Comparison of ENCODE assay signal across 16 cellular contexts in the genomic region with DNA sequence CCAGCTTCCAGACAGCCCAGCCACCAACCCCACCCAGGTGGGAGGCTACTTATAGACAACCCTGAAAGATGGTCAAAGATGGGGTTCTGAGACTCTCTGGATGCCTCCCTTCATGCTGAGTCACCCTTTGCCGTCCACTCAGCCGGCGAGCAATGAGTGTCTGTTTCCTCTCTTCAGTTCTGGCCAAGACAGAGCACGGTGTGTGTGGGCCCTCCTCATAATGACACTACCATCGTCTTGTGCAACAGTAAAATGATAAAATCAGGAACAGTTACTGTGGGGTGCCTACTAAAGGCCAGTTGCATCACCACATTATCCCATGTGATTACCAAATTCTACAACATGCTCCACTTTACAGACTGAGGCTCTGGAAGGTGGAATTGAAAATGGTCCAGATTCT. TPM values are rescaled to one million over a fixed set of nuclear protein-coding genes. Genes with fewer than 3 reads are reported as not detected.
A peak's percentile ranks its signal among the peaks of the same experiment; 100 is the strongest.
DNase-seq lines count a peak whose midpoint lies in the region; ATAC-seq and TF ChIP-seq lines count a peak whose summit lies in the region.
"Had no signal": no experiment of that assay in that cellular context is flagged by ENCODE, and none has a peak within 500 bp of the region (broad histone marks: within the 10 kb centered on the region; RNA-seq: fewer than 3 reads in every experiment).

No MANE protein-coding gene starts in this region.

- no peak overlapping the region for H3K4me2 ChIP-seq in IMR-90 (ENCODE audit: low read depth, low read length)
- H3K4me2 ChIP-seq: BLaER1 had no signal

- peak overlapping the region; percentile 2; the same call in 1 of the 2 replicates for H3K18ac ChIP-seq in IMR-90 (ENCODE audit: low read depth, low read length)

- peak; percentile 54; the same call in 1 of the 2 replicates for TF ChIP-seq POLR2A in IMR-90 (IDR thresholded peaks at IDR 0.05; ENCODE audit: low read depth, low read length)

- no peak overlapping the region for H3K4me3 ChIP-seq in AG04449 (ENCODE audit: low read depth, low read length)
- no peak overlapping the region for H3K4me3 ChIP-seq in IMR-90 (ENCODE audit: insufficient read depth, low read depth, low read length)
- H3K4me3 ChIP-seq in left lung, result no peak overlapping the region
- H3K4me3 ChIP-seq: BLaER1, colonic mucosa, upper lobe of left lung had no signal

- H3K36me3 ChIP-seq in IMR-90 (ENCODE audit: control insufficient read depth, insufficient read depth, low read length), result peaks cover 18% of the 10 kb centered on the region
- H3K36me3 ChIP-seq in left lung, result no peaks in the 10 kb centered on the region
- H3K36me3 ChIP-seq: BLaER1, colonic mucosa, upper lobe of left lung had no signal

- H2BK5ac ChIP-seq in IMR-90 (ENCODE audit: low read depth, low read length, poor library complexity, severe bottlenecking), result peak overlapping the region; percentile 89

- DNase-seq in AG04449 (ENCODE audit: low read depth, low spot score) (peak; percentile 91), IMR-90 (peak; percentile 93), amniotic epithelial cell (ENCODE audit: low read depth) (peak; percentile 99), left lung (peak in 1 of 2 donors; percentile 43), DMS53 treated with DMSO at 0.1 percent for 48 hours (lab: John Stamatoyannopoulos, UW; ENCODE audit: unreplicated experiment) (no peak)
- DNase-seq in activated naive CD4-positive, alpha-beta T cell (lab: John Stamatoyannopoulos, UW), result no peak
- DNase-seq: activated T-cell treated with anti-CD3 and anti-CD28 coated beads, Interleukin-2, amount 50 U/mL, for 72 hours; colonic mucosa; head of caudate nucleus; NCI-H2029; upper lobe of left lung had no signal

- peaks cover 18 to 69% of the 10 kb centered on the region in 2 experiments; a peak in 3 of 4 replicates for H3K79me1 ChIP-seq in IMR-90 (ENCODE audit: low read depth in 1 of 2, low read length in 2 of 2)

- H4K5ac ChIP-seq in IMR-90 (ENCODE audit: low read depth, low read length), result peak overlapping the region; percentile 34; the same call in 1 of the 2 replicates

- peak overlapping the region; percentile 77 for H4K91ac ChIP-seq in IMR-90 (ENCODE audit: insufficient read depth, low read depth, low read length)

- peak overlapping the region; percentile 67 for H2BK20ac ChIP-seq in IMR-90 (ENCODE audit: low read depth, low read length)

- peak overlapping the region; percentile 80 for H2AK5ac ChIP-seq in IMR-90 (ENCODE audit: low read depth, low read length)

- in situ Hi-C loops in IMR-90 (cut with MboI; ENCODE audit: low sequenced_read_pairs), result no loop called here

- peak overlapping the region; percentile 14 to 68; a peak in 3 of 4 replicates for H4K8ac ChIP-seq in IMR-90 (ENCODE audit: low read depth in 2 of 2, low read length in 2 of 2)

- no peak for TF ChIP-seq RAD21 in IMR-90 (IDR thresholded peaks at IDR 0.05; ENCODE audit: low read length)

- peaks cover 37% of the 10 kb centered on the region for H3K4me1 ChIP-seq in IMR-90 (ENCODE audit: control insufficient read depth, insufficient read depth, low read length)
- no peaks in the 10 kb centered on the region for H3K4me1 ChIP-seq in left lung
- H3K4me1 ChIP-seq: BLaER1, colonic mucosa, upper lobe of left lung had no signal

- intact Hi-C loops in IMR-90 (cut with micrococcal nuclease), result no loop called here
- intact Hi-C loops in left lung (cut with DNase I), result no loop called here

- H3K27me3 ChIP-seq in IMR-90 (ENCODE audit: control insufficient read depth, insufficient read depth, low read length), result no peaks in the 10 kb centered on the region
- no peaks in the 10 kb centered on the region for H3K27me3 ChIP-seq in left lung
- H3K27me3 ChIP-seq: BLaER1, colonic mucosa, upper lobe of left lung had no signal

- 0 out of 3 replicates have a peak overlapping the region, but pooled peaks have one; percentile 16 for H2BK15ac ChIP-seq in IMR-90 (ENCODE audit: low read depth, low read length)

- H3K14ac ChIP-seq in IMR-90 (replicated peaks; ENCODE audit: low read depth, low read length), result peak overlapping the region; percentile 66

- ATAC-seq in IMR-90 (ENCODE audit: low read depth) (peak; percentile 46), left lung (peak; percentile 64), GM19351 (IDR thresholded peaks at IDR 0.05; ENCODE audit: unreplicated experiment) (no peak), HG03571 (IDR thresholded peaks at IDR 0.05; ENCODE audit: unreplicated experiment) (no peak)
- ATAC-seq: activated T-cell treated with anti-CD3 and anti-CD28 coated beads, Interleukin-2, amount 50 U/mL, for 72 hours; Panc1; WTC11 had no signal

- peak overlapping the region; percentile 0 for H2AFZ ChIP-seq in IMR-90 (replicated peaks; ENCODE audit: low read length, poor library complexity)

- peaks cover 30% of the 10 kb centered on the region for H3K9me1 ChIP-seq in IMR-90 (ENCODE audit: insufficient read depth, low read length)

- CTCF ChIA-PET in AG04449 (lab: Yijun Ruan, JAX) (no interaction called here), IMR-90 (lab: Yijun Ruan, JAX) (interaction anchor here (1.1 kb wide), 1 partner anchor 148 kb away, joined by 6 read pairs; no protein-coding TSS in a partner anchor)

- dilution Hi-C loops in IMR-90 (cut with HindIII; ENCODE audit: low sequenced_read_pairs, unreplicated experiment), result no loop called here

- H2AK9ac ChIP-seq in IMR-90 (replicated peaks; ENCODE audit: low read depth, low read length, poor library complexity), result peak overlapping the region; percentile 33

- no peak overlapping the region for H3K9ac ChIP-seq in IMR-90 (ENCODE audit: low read depth, low read length)
- H3K9ac ChIP-seq: BLaER1 had no signal

- peak overlapping the region; percentile 87 for H2BK120ac ChIP-seq in IMR-90 (ENCODE audit: low read depth, low read length)

- TF ChIP-seq CTCF in AG04449 (IDR thresholded peaks at IDR 0.05; ENCODE audit: insufficient read depth, low read length, missing control alignments), result no peak
- no peak for TF ChIP-seq CTCF in IMR-90 (conservative IDR thresholded peaks at IDR 0.05; ENCODE audit: low read depth, low read length)
- no peak for TF ChIP-seq CTCF in left lung (IDR thresholded peaks at IDR 0.05)

- no peak overlapping the region; the same call in 1 of the 2 replicates for H3K56ac ChIP-seq in IMR-90 (ENCODE audit: extremely low read depth, insufficient read depth, low read length)

- H3K23ac ChIP-seq in IMR-90 (ENCODE audit: low read depth, low read length), result no peak overlapping the region

- BruUV-seq in IMR-90 (replicated peaks; lab: Mats Ljungman, UMichigan), result no TSS peak

- H4K20me1 ChIP-seq in IMR-90 (ENCODE audit: insufficient read depth, low read length), result peaks cover 7% of the 10 kb centered on the region
- H4K20me1 ChIP-seq: BLaER1 had no signal

- H3K27ac ChIP-seq in IMR-90 (ENCODE audit: insufficient read depth, low read length) (peak overlapping the region; percentile 81), left lung (no peak overlapping the region)
- H3K27ac ChIP-seq: BLaER1, colonic mucosa, upper lobe of left lung had no signal

- peak overlapping the region; percentile 84 for H3K4ac ChIP-seq in IMR-90 (ENCODE audit: low read depth, low read length)

- H3K9me3 ChIP-seq in IMR-90 (ENCODE audit: control insufficient read depth, insufficient read depth, low read length) (no peaks in the 10 kb centered on the region), left lung (no peaks in the 10 kb centered on the region)
- H3K9me3 ChIP-seq: BLaER1, colonic mucosa, upper lobe of left lung had no signal

- no CpG with 5 or more reads among the region's 5 CpGs for WGBS in IMR-90 (ENCODE audit: extremely low coverage in 2 of 2, insufficient read length in 1 of 2), 2 experiments

- POLR2A ChIA-PET in AG04449 (lab: Yijun Ruan, JAX), result no interaction called here
- POLR2A ChIA-PET in IMR-90 (lab: Charles Lee; ENCODE audit: unreplicated experiment), result no interaction called here

TF ChIP-seq in IMR-90, 13 proteins besides CTCF, POLR2A, EP300 and RAD21 (continues in another document):
- TF ChIP-seq ELK1 (IDR thresholded peaks at IDR 0.05; ENCODE audit: borderline replicate concordance, low read depth, low read length) (no peak), CEBPB (IDR thresholded peaks at IDR 0.05; ENCODE audit: low read depth, low read length) (peak; percentile 100), FOS (IDR thresholded peaks at IDR 0.05; ENCODE audit: low read depth, low read length) (peak; percentile 84), RFX5 (IDR thresholded peaks at IDR 0.05; ENCODE audit: low read depth, low read length) (no peak), CHD1 (IDR thresholded peaks at IDR 0.05; ENCODE audit: low read depth, low read length) (no peak), NFE2L2 (IDR thresholded peaks at IDR 0.05; ENCODE audit: low read depth, low read length) (peak; percentile 92), SMC3 (IDR thresholded peaks at IDR 0.05; ENCODE audit: low read depth, low read length) (no peak), MAFK (IDR thresholded peaks at IDR 0.05; ENCODE audit: low read depth, low read length) (peak; percentile 61; the same call in 1 of the 2 replicates), MAZ (IDR thresholded peaks at IDR 0.05; ENCODE audit: borderline replicate concordance, low read depth, low read length) (peak; percentile 35; the same call in 1 of the 2 replicates)

RNA-seq across cellular contexts. Expression of gene BDKRB1, which starts 7.0 kb away (rescaled TPM):
- total RNA-seq in IMR-90 (2012; rRNA removed) (51.4 and 56.5 TPM in 2 replicates), left lung (under 1 TPM in 1 of 2 donors, not detected in 1; 0.35 TPM)
- 130 and 142 TPM in 2 replicates for polyA plus RNA-seq in IMR-90 (2012; rRNA removed)
- polyA plus RNA-seq in IMR-90 (2012; cell fraction: cytosol; rRNA removed), result 48.1 and 276 TPM in 2 replicates
- 226 and 290 TPM in 2 replicates for polyA plus RNA-seq in IMR-90 (2012; cell fraction: nucleus; rRNA removed; ENCODE audit: low replicate concordance)
- total RNA-seq: activated T-cell treated with anti-CD3 and anti-CD28 coated beads, Interleukin-2, amount 50 U/mL, for 72 hours had no signal

RNA-seq across cellular contexts. Expression of gene BDKRB2, which starts 44.4 kb away (rescaled TPM):
- total RNA-seq in IMR-90 (2012; rRNA removed), result 60.5 and 73.1 TPM in 2 replicates
- polyA plus RNA-seq in IMR-90 (2012; rRNA removed), result 52.1 and 60.9 TPM in 2 replicates
- polyA plus RNA-seq in IMR-90 (2012; cell fraction: cytosol; rRNA removed), result 32.4 and 87.1 TPM in 2 replicates
- 63.4 and 68.9 TPM in 2 replicates for polyA plus RNA-seq in IMR-90 (2012; cell fraction: nucleus; rRNA removed; ENCODE audit: low replicate concordance)
- 1 to 10 TPM in 1 of 2 donors, under 1 TPM in 1; 0.81 to 1.9 TPM for total RNA-seq in left lung
- total RNA-seq: activated T-cell treated with anti-CD3 and anti-CD28 coated beads, Interleukin-2, amount 50 U/mL, for 72 hours had no signal

Comparison
In these comparisons a context has a peak if more than half of its experiments do, and no peak if none do; other contexts are left out.
1. DNase-seq: peak in AG04449 (single experiment), IMR-90 (single experiment) and amniotic epithelial cell (single experiment); none in DMS53 treated with DMSO at 0.1 percent for 48 hours (single experiment) and activated naive CD4-positive, alpha-beta T cell (0 of 4).
2. ATAC-seq: peak in IMR-90 (single experiment) and left lung (single experiment); none in GM19351 (single experiment) and HG03571 (single experiment).
3. RNA of gene BDKRB1, which starts 7.0 kb away (total RNA-seq): 51.4 to 56.5 TPM in IMR-90; 0.35 TPM in left lung; every median in the first group is over 10 times any median in the second.
4. RNA of gene BDKRB2, which starts 44.4 kb away (total RNA-seq): 60.5 to 73.1 TPM in IMR-90; 0.81 to 1.9 TPM in left lung; every median in the first group is over 10 times any median in the second.